7 cellular contexts compared by ENCODE assay signal in the genomic region with DNA sequence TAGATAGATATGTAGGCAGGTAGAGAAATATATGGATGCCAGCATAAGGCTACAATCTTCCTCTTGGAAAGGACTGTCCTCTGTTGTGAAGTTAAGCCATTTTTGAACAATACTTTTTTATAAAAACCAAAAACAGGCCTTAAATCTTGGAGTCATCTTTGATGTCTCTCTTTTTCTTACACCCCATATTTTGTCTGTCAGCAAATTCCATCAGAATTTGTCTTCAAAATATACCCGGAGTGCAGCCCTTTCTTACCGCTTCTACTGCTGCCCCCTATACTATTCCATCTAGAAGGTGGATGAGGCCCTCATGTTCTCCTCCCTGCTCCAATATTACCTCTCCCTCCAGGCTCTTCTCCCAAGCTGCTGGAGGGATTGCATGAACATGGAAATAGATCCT.
"Had no signal": no experiment of that assay in that cellular context is flagged by ENCODE, and none has a peak within 500 bp of the region (broad histone marks: within the 10 kb centered on the region; RNA-seq: fewer than 3 reads in every experiment).

No MANE protein-coding gene starts in this region.

- H3K27ac Mint-ChIP-seq: IgD-negative memory B cell had no signal

- H3K27ac ChIP-seq: HL-60, KMS-11 had no signal

- H3K36me3 Mint-ChIP-seq: IgD-negative memory B cell had no signal

- H3K27me3 Mint-ChIP-seq: IgD-negative memory B cell had no signal

- H3K4me1 Mint-ChIP-seq: IgD-negative memory B cell had no signal

- H3K4me2 ChIP-seq: KMS-11 had no signal

- DNase-seq: IMR-90, KBM-7, KG1 had no signal

- H3K9ac ChIP-seq: KMS-11 had no signal

- FAIRE-seq: HTR-8/SVneo had no signal

- H3K4me3 Mint-ChIP-seq: IgD-negative memory B cell had no signal
